In genomic region chrX:79933938-79934337, GRCh38 we compare ENCODE assay signal across 28 cellular contexts.
"Had no signal": no experiment of that assay in that cellular context is flagged by ENCODE, and none has a peak within 500 bp of the region (broad histone marks: within the 10 kb centered on the region; RNA-seq: fewer than 3 reads in every experiment).

No MANE protein-coding gene starts in this region.

- H2AFZ ChIP-seq: hepatocyte had no signal

- FAIRE-seq: endometrium, endothelial cell of umbilical vein, frontal cortex had no signal

- H3K27me3 ChIP-seq: colonic mucosa, esophagus muscularis mucosa, esophagus squamous epithelium, foreskin keratinocyte, gastrocnemius medialis, gastroesophageal sphincter, heart left ventricle, heart right ventricle, hepatocyte had no signal

- H3K79me2 ChIP-seq: hepatocyte had no signal

- H3K4me3 ChIP-seq: colonic mucosa, coronary artery, dorsolateral prefrontal cortex, esophagus muscularis mucosa, esophagus squamous epithelium, gastrocnemius medialis, gastroesophageal sphincter, heart left ventricle, heart right ventricle, hepatocyte had no signal

- ATAC-seq: effector memory CD8-positive, alpha-beta T cell; esophagus mucosa; foreskin keratinocyte; gastrocnemius medialis; gastroesophageal sphincter; heart left ventricle; heart right ventricle had no signal

- H3K36me3 ChIP-seq: colonic mucosa, esophagus muscularis mucosa, esophagus squamous epithelium, gastrocnemius medialis, gastroesophageal sphincter, heart left ventricle, heart right ventricle had no signal

- H3K4me2 ChIP-seq: hepatocyte had no signal

- H3K27ac ChIP-seq: colonic mucosa, coronary artery, dorsolateral prefrontal cortex, epithelial cell of prostate, esophagus muscularis mucosa, esophagus squamous epithelium, foreskin keratinocyte, gastrocnemius medialis, gastroesophageal sphincter, heart left ventricle, heart right ventricle, hepatocyte had no signal

- H3K9me3 ChIP-seq: colonic mucosa, esophagus muscularis mucosa, gastrocnemius medialis had no signal

- DNase-seq: colonic mucosa; cortex of kidney; dermis blood vessel endothelial cell; dorsolateral prefrontal cortex; effector CD4-positive, alpha-beta T cell; effector CD8-positive, alpha-beta T cell; effector memory CD4-positive, alpha-beta T cell; effector memory CD8-positive, alpha-beta T cell; endodermal cell; erythroblast; esophagus squamous epithelium; foreskin fibroblast; foreskin keratinocyte; foreskin melanocyte; gastrocnemius medialis; glutamatergic neuron; head of caudate nucleus; heart left ventricle; heart right ventricle had no signal

- H3K4me1 ChIP-seq: colonic mucosa, esophagus muscularis mucosa, esophagus squamous epithelium, foreskin keratinocyte, gastrocnemius medialis, gastroesophageal sphincter, heart left ventricle, heart right ventricle had no signal
